ENCODE assay signal across 31 cellular contexts in the genomic region with DNA sequence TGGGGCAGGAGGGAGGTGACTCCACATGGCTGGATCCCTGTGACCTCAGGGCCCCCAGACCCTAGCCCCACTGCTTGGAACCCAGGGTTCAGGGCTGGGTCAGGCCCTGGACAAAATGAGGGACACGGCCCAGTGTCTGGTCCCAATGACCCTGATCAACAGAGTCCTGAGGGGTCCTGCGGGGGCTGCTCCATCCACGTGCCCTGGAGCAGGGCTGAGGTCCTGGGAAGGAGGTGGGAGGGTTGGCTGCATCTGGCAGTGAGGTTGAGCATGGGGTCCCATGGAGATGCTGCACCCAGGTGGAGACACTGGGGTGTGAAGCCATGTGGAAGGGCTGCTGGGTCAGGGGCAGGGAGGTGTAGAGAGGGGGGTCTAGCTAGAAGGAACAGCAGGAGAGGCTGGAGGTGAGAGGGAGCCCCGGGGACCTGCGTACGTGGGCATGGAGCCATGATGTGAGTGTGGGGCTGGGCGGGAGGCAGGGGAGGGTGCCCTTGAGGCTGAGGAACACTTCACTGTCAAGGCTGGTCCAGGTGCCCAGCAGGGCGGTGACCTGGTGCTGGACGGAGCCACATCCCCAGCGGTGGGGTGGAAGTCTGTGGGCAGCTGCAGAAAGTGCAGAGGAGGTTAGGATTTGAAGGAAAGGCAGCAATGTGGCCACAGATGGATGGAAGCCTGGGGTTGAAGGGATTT. TPM values are rescaled to one million over a fixed set of nuclear protein-coding genes. Genes with fewer than 3 reads are reported as not detected.
DNase-seq lines count a peak whose midpoint lies in the region; ATAC-seq and TF ChIP-seq lines count a peak whose summit lies in the region.
"Had no signal": no experiment of that assay in that cellular context is flagged by ENCODE, and none has a peak within 500 bp of the region (broad histone marks: within the 10 kb centered on the region; RNA-seq: fewer than 3 reads in every experiment).

No MANE protein-coding gene starts in this region.

- no peaks in the 10 kb centered on the region for H3K4me1 ChIP-seq in CD8-positive, alpha-beta T cell (ENCODE audit: insufficient read depth, low read length)
- H3K4me1 ChIP-seq in OCI-LY1 (ENCODE audit: insufficient read depth, low read length, severe bottlenecking): peaks cover 4% of the 10 kb centered on the region
- no peaks in the 10 kb centered on the region for H3K4me1 ChIP-seq in transverse colon
- H3K4me1 ChIP-seq: ascending aorta, left lung, uterus had no signal

- H3K36me3 Mint-ChIP-seq in activated T-cell treated with anti-CD3 and anti-CD28 coated beads, Interleukin-2, amount 50 U/mL, for 4 hours (ENCODE audit: insufficient read depth): no peaks in the 10 kb centered on the region
- no peaks in the 10 kb centered on the region for H3K36me3 Mint-ChIP-seq in CD8-positive, alpha-beta T cell
- peaks cover 4% of the 10 kb centered on the region for H3K36me3 Mint-ChIP-seq in nephron progenitor cell (ENCODE audit: low read depth)
- H3K36me3 Mint-ChIP-seq: CD14-positive monocyte had no signal

- no peaks in the 10 kb centered on the region for H3F3A ChIP-seq in OCI-LY1 (ENCODE audit: insufficient read depth, low read length)

- no peaks in the 10 kb centered on the region for H3K9me2 ChIP-seq in OCI-LY1 (ENCODE audit: low read depth, low read length)

- DNase-seq in activated T-cell treated with anti-CD3 and anti-CD28 coated beads, Interleukin-2, amount 50 U/mL, for 4 hours: no peak
- DNase-seq in activated T-cell treated with anti-CD3 and anti-CD28 coated beads for 4 hours (no peak), mesenteric fat pad (ENCODE audit: low spot score) (peak; percentile 81), transverse colon (no peak), nephron progenitor cell (no peak)
- no peak for DNase-seq in CD8-positive, alpha-beta T cell
- DNase-seq: activated CD4-positive, alpha-beta T cell treated with anti-CD3 and anti-CD28 coated beads, Interleukin-2, amount 50 U/mL, for 48 hours; activated CD8-positive, alpha-beta memory T cell treated with anti-CD3 and anti-CD28 coated beads, Interleukin-2, amount 50 U/mL, for 4 hours; Calu3; effector CD8-positive, alpha-beta T cell; GM23248; naive thymus-derived CD8-positive, alpha-beta T cell; NCI-H1092; NCI-H187; NCI-H2171 treated with DMSO at 0.1 percent for 48 hours; NCI-H510A; occipital lobe; stimulated activated naive CD4-positive, alpha-beta T cell had no signal

- CTCF ChIA-PET in CD8-positive, alpha-beta T cell (lab: Charles Lee): interaction anchor here (1.5 kb wide), 1 partner anchor 16 kb away, joined by 8 read pairs; no protein-coding TSS in a partner anchor

- POLR2A ChIA-PET in CD8-positive, alpha-beta T cell (lab: Charles Lee): no interaction called here

- H3K36me3 ChIP-seq in CD8-positive, alpha-beta T cell (ENCODE audit: insufficient read depth, low read length): no peaks in the 10 kb centered on the region
- H3K36me3 ChIP-seq in OCI-LY1 (ENCODE audit: insufficient read depth, low read length) (no peaks in the 10 kb centered on the region), transverse colon (no peaks in the 10 kb centered on the region)
- H3K36me3 ChIP-seq: ascending aorta, cardiac muscle cell, left lung, uterus had no signal

- no peak for ATAC-seq in activated T-cell treated with anti-CD3 and anti-CD28 coated beads, Interleukin-2, amount 50 U/mL, for 4 hours
- ATAC-seq in CD8-positive, alpha-beta T cell: no peak
- no peak for ATAC-seq in GM19455 (IDR thresholded peaks at IDR 0.05; ENCODE audit: unreplicated experiment)
- ATAC-seq: left lung; naive thymus-derived CD8-positive, alpha-beta T cell had no signal

- 75% methylated on average over 10 of the region's 10 CpGs; no CpG with 5 or more reads in 1 of the 2 donors for WGBS in transverse colon (ENCODE audit: low coverage in 1 of 2), 2 donors

- no peaks in the 10 kb centered on the region for H3K79me2 ChIP-seq in OCI-LY1 (ENCODE audit: insufficient read depth, low read length)

- no peak overlapping the region for H2AFZ ChIP-seq in OCI-LY1 (ENCODE audit: low read length)
- H2AFZ ChIP-seq: GM23248 had no signal

- no peaks in the 10 kb centered on the region for H4K20me1 ChIP-seq in OCI-LY1 (ENCODE audit: insufficient read depth, low read length)

- in situ Hi-C loops in transverse colon (cut with MboI; ENCODE audit: low pct_ligation_motif_present in 1 of 4, low pct_unique_long_range_greater_than_20kb in 1 of 4, low sequenced_read_pairs in 3 of 4): no loop called here

- intact Hi-C loops in CD8-positive, alpha-beta T cell (cut with DNase I, micrococcal nuclease): no loop called here
- intact Hi-C loops in transverse colon (cut with DNase I; ENCODE audit: low total_unique reads): no loop called here

- H3K4me3 Mint-ChIP-seq in activated T-cell treated with anti-CD3 and anti-CD28 coated beads, Interleukin-2, amount 50 U/mL, for 4 hours: peak overlapping the region; percentile 39
- peak overlapping the region; percentile 47 for H3K4me3 Mint-ChIP-seq in CD8-positive, alpha-beta T cell
- no peak overlapping the region for H3K4me3 Mint-ChIP-seq in nephron progenitor cell
- H3K4me3 Mint-ChIP-seq: activated naive CD8-positive, alpha-beta T cell; CD14-positive monocyte; mesothelial cell of epicardium had no signal

- no peak overlapping the region for H3K27ac ChIP-seq in CD8-positive, alpha-beta T cell (ENCODE audit: low read depth, low read length)
- H3K27ac ChIP-seq in OCI-LY1 (ENCODE audit: low read depth, low read length, poor library complexity, severe bottlenecking): peak overlapping the region; percentile 32
- H3K27ac ChIP-seq in transverse colon: no peak overlapping the region
- H3K27ac ChIP-seq: ascending aorta, cardiac muscle cell, coronary artery, GM23248, left lung, SK-N-MC, uterus had no signal

- H3K4me1 Mint-ChIP-seq in activated T-cell treated with anti-CD3 and anti-CD28 coated beads, Interleukin-2, amount 50 U/mL, for 4 hours (ENCODE audit: low read depth): peaks cover 1% of the 10 kb centered on the region
- H3K4me1 Mint-ChIP-seq in CD8-positive, alpha-beta T cell (ENCODE audit: low read depth): no peaks in the 10 kb centered on the region
- no peaks in the 10 kb centered on the region for H3K4me1 Mint-ChIP-seq in nephron progenitor cell
- H3K4me1 Mint-ChIP-seq: CD14-positive monocyte; mesothelial cell of epicardium; naive thymus-derived CD8-positive, alpha-beta T cell had no signal

- peak overlapping the region; percentile 58; the same call in 1 of the 2 replicates for H3K9ac ChIP-seq in OCI-LY1 (ENCODE audit: low read length)
- H3K9ac ChIP-seq: GM23248 had no signal

- no peak overlapping the region for H3K27ac Mint-ChIP-seq in CD8-positive, alpha-beta T cell
- no peak overlapping the region for H3K27ac Mint-ChIP-seq in nephron progenitor cell
- H3K27ac Mint-ChIP-seq: activated naive CD8-positive, alpha-beta T cell; CD14-positive monocyte; mesothelial cell of epicardium had no signal

- H3K9me3 Mint-ChIP-seq in activated T-cell treated with anti-CD3 and anti-CD28 coated beads, Interleukin-2, amount 50 U/mL, for 4 hours: peaks cover 6% of the 10 kb centered on the region
- H3K9me3 Mint-ChIP-seq in CD8-positive, alpha-beta T cell: peaks cover 2% of the 10 kb centered on the region
- peaks cover 79% of the 10 kb centered on the region for H3K9me3 Mint-ChIP-seq in nephron progenitor cell

- no peak overlapping the region for H3K4me3 ChIP-seq in CD8-positive, alpha-beta T cell (ENCODE audit: low read depth, low read length)
- H3K4me3 ChIP-seq in OCI-LY1 (ENCODE audit: low read depth, low read length, poor library complexity, severe bottlenecking) (peak overlapping the region; percentile 63), transverse colon (no peak overlapping the region)
- H3K4me3 ChIP-seq: ascending aorta, cardiac muscle cell, coronary artery, GM23248, left lung, SK-N-MC, uterus had no signal

- TF ChIP-seq EP300 in transverse colon (IDR thresholded peaks at IDR 0.05; ENCODE audit: low read depth): no peak

- TF ChIP-seq CTCF in CD8-positive, alpha-beta T cell (IDR thresholded peaks at IDR 0.05): no peak
- TF ChIP-seq CTCF in OCI-LY1 (IDR thresholded peaks at IDR 0.05; ENCODE audit: low read length): no peak
- TF ChIP-seq CTCF in transverse colon (IDR thresholded peaks at IDR 0.05): no peak
- TF ChIP-seq CTCF in nephron progenitor cell (IDR thresholded peaks at IDR 0.05): no peak

- H3K4me2 ChIP-seq in OCI-LY1 (ENCODE audit: low read length): peak overlapping the region; percentile 13; the same call in 1 of the 2 replicates

- H3K27me3 ChIP-seq in CD8-positive, alpha-beta T cell (ENCODE audit: insufficient read depth, low read length): no peaks in the 10 kb centered on the region
- H3K27me3 ChIP-seq in OCI-LY1 (ENCODE audit: insufficient read depth, low read length): no peaks in the 10 kb centered on the region
- no peaks in the 10 kb centered on the region for H3K27me3 ChIP-seq in transverse colon
- H3K27me3 ChIP-seq: ascending aorta, cardiac muscle cell, left lung, uterus had no signal

- TF ChIP-seq POLR2A in transverse colon (IDR thresholded peaks at IDR 0.05): no peak

- no peaks in the 10 kb centered on the region for H3K9me3 ChIP-seq in CD8-positive, alpha-beta T cell (ENCODE audit: low read length)
- H3K9me3 ChIP-seq in OCI-LY1 (ENCODE audit: low read length): no peaks in the 10 kb centered on the region
- H3K9me3 ChIP-seq in transverse colon: peaks cover 0 to under 1% of the 10 kb centered on the region in 2 donors
- H3K9me3 ChIP-seq: uterus had no signal

- no peaks in the 10 kb centered on the region for H3K27me3 Mint-ChIP-seq in activated T-cell treated with anti-CD3 and anti-CD28 coated beads, Interleukin-2, amount 50 U/mL, for 4 hours (ENCODE audit: low read depth)
- H3K27me3 Mint-ChIP-seq in CD8-positive, alpha-beta T cell (ENCODE audit: low read depth): no peaks in the 10 kb centered on the region
- H3K27me3 Mint-ChIP-seq in nephron progenitor cell (ENCODE audit: low read depth, poor library complexity): peaks cover 3% of the 10 kb centered on the region
- H3K27me3 Mint-ChIP-seq: activated naive CD8-positive, alpha-beta T cell had no signal

RNA-seq across cellular contexts. Expression of a gene that starts 0.6 kb away (rescaled TPM):
- 1 to 10 TPM; 1.1 to 1.8 (median 1.8) TPM for total RNA-seq in activated T-cell treated with anti-CD3 and anti-CD28 coated beads, Interleukin-2, amount 50 U/mL, for 4 hours
- total RNA-seq in CD8-positive, alpha-beta T cell: 1 to 10 TPM; 3.4 to 3.7 TPM
- 3.3 TPM for total RNA-seq in mesenteric fat pad
- total RNA-seq in transverse colon: 1 to 10 TPM; 1.6 to 6.5 (median 3.1) TPM
- total RNA-seq: A172 had no signal

RNA-seq across cellular contexts. Expression of a gene that starts 29.9 kb away (rescaled TPM):
- total RNA-seq in activated T-cell treated with anti-CD3 and anti-CD28 coated beads, Interleukin-2, amount 50 U/mL, for 4 hours: not detected
- total RNA-seq in CD8-positive, alpha-beta T cell: not detected
- total RNA-seq in mesenteric fat pad (not detected), transverse colon (not detected)
- total RNA-seq: A172; ascending aorta; Calu3; naive thymus-derived CD8-positive, alpha-beta T cell; T-helper 1 cell treated with Interleukin-12 subunit alpha and Interleukin-12 subunit beta and Interleukin-4 antibody, amounts not matched to agents 30 ng/mL and 1 ng/mL, for 36 hours had no signal
